In the genomic region with DNA sequence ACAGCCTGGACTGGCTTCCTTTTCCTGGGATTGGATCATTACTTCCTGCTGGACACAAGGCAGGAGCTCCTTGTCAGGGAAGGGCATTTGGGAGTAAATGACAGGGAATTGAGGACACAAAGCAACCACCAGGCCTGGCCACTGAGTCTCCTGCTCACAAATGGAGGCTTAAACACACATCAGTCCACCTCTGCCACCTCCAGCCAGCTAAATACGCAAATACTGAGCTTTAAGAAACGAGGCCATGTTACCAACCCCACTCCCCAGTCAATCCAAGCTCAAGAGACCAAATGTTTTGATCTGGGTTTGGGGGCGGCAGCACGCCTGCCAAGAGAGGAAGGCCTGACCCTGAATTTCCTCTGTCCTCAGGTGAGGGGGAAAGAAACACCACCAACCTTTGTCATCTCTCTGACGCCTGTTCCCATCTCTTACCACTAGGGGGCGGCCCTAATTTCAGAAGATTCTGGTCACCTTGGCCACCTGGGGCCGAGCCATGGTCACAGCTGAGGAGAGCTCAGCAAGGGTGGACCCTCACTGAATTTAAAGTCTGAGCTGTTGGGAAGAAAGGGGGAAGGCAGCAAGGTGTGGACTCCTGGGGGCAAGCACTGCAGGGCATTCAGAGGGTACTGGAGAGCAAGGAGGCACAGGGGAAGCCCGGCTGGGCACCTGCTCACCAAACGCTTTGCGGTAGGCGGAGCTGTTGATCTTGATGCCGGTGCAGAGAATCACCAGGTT, we compare ENCODE assay signal across 8 cellular contexts. TPM values are rescaled to one million over a fixed set of nuclear protein-coding genes. Genes with fewer than 3 reads are reported as not detected.
DNase-seq lines count a peak whose midpoint lies in the region; ATAC-seq and TF ChIP-seq lines count a peak whose summit lies in the region.

No MANE protein-coding gene starts in this region.

- no peak for TF ChIP-seq EP300 in upper lobe of left lung (IDR thresholded peaks at IDR 0.05)

- H3K36me3 ChIP-seq in upper lobe of left lung, result peaks cover 16 to 83% (median 44%) of the 10 kb centered on the region in 4 donors

- H3K9me3 ChIP-seq in upper lobe of left lung, result no peaks in the 10 kb centered on the region

- TF ChIP-seq CTCF in neural crest cell (conservative IDR thresholded peaks at IDR 0.05) (peak; percentile 86), upper lobe of left lung (IDR thresholded peaks at IDR 0.05) (peak; percentile 67 to 93 (median 80))

- H3K4me1 ChIP-seq in upper lobe of left lung, result peaks cover 0 to 8% (median 0%) of the 10 kb centered on the region in 4 donors

- no peaks in the 10 kb centered on the region for H3K27me3 ChIP-seq in upper lobe of left lung

- no peaks in the 10 kb centered on the region for H3K4me1 Mint-ChIP-seq in neural crest cell

- peak overlapping the region; percentile 25 for H3K4me3 Mint-ChIP-seq in neural crest cell

- 47 to 49% methylated on average over 11 to 12 of the region's 12 CpGs for WGBS in upper lobe of left lung, 2 donors

- H3K27me3 Mint-ChIP-seq in neural crest cell (ENCODE audit: low read depth), result no peaks in the 10 kb centered on the region

- H3K27ac Mint-ChIP-seq in neural crest cell (ENCODE audit: unreplicated experiment), result no peak overlapping the region

- TF ChIP-seq POLR2A in upper lobe of left lung (IDR thresholded peaks at IDR 0.05), result no peak

- H3K9me3 Mint-ChIP-seq in neural crest cell, result no peaks in the 10 kb centered on the region

- no peak overlapping the region for H3K4me3 ChIP-seq in upper lobe of left lung

- no peak overlapping the region for H3K27ac ChIP-seq in upper lobe of left lung

- ATAC-seq in esophagus mucosa, result peak; percentile 51
- peak; percentile 47 to 78 for ATAC-seq in upper lobe of left lung (ENCODE audit: low FRiP score in 2 of 2)

- DNase-seq in AG08395 (ENCODE audit: low spot score) (peak; percentile 50), GM19240 (ENCODE audit: insufficient read length, low spot score) (peak; percentile 53), NCI-H510A (lab: John Stamatoyannopoulos, UW) (peak; percentile 19), neural crest cell (ENCODE audit: low read depth, low spot score) (peak; percentile 51), upper lobe of left lung (peak in 1 of 2 donors; percentile 52), GF-D8 (lab: John Stamatoyannopoulos, UW) (no peak)
- peak; percentile 62 for DNase-seq in activated CD8-positive, alpha-beta memory T cell treated with anti-CD3 and anti-CD28 coated beads, Interleukin-2, amount 50 U/mL, for 4 hours

- peaks cover 9% of the 10 kb centered on the region for H3K36me3 Mint-ChIP-seq in neural crest cell (ENCODE audit: low read depth)

RNA-seq across cellular contexts. Expression of gene AIFM2, which starts 16.5 kb away (rescaled TPM):
- total RNA-seq in esophagus mucosa (3.7 TPM), neural crest cell (2.8 TPM in 2 replicates), upper lobe of left lung (10 to 100 TPM; 12.0 to 21.0 (median 17.2) TPM)

RNA-seq across cellular contexts. Expression of gene TYSND1, which starts 30.4 kb away (rescaled TPM):
- 16.0 TPM for total RNA-seq in esophagus mucosa
- 17.6 and 17.7 TPM in 2 replicates for total RNA-seq in neural crest cell
- total RNA-seq in upper lobe of left lung, result 10 to 100 TPM in 5 of 6 donors, 1 to 10 TPM in 1; 9.1 to 23.0 (median 15.7) TPM

RNA-seq across cellular contexts. Expression of gene SAR1A, which starts 54.2 kb away (rescaled TPM):
- total RNA-seq in esophagus mucosa (67.6 TPM), neural crest cell (120 and 124 TPM in 2 replicates), upper lobe of left lung (100 to 1,000 TPM in 4 of 6 donors, 10 to 100 TPM in 2; 34.3 to 130 (median 112) TPM)
